ENCODE assay signal across 11 cellular contexts in the genomic region with DNA sequence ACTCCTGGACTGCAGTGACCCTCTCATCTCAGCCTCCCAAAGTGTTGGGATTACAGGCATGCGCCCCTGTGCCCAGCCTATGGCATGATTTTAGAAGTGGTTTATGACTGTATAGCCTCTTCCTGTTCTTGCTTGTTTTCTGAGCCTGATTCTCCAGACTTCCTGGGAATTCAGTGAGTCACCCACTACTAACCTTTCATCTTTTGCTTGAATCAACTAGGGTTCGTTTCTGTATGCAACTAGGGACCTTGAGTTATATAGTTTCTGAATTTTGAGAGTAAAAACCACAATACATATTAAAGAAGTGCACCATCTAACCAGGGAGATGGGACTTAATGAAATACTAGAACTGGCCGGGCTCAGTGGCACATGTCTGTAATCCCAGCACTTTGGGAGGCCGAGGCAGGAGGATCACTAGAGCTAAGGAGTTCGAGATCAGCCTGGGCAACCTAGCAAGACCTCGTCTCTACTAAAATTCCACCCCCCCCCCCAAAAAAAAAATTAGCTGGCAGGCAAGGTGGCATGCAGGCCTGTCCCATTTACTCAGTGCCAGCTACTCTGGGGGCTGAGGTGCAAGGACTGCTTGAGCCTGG.
A peak's percentile ranks its signal among the peaks of the same experiment; 100 is the strongest.
DNase-seq lines count a peak whose midpoint lies in the region; ATAC-seq and TF ChIP-seq lines count a peak whose summit lies in the region.
"Had no signal": no experiment of that assay in that cellular context is flagged by ENCODE, and none has a peak within 500 bp of the region (broad histone marks: within the 10 kb centered on the region; RNA-seq: fewer than 3 reads in every experiment).

No MANE protein-coding gene starts in this region.

- peak overlapping the region; percentile 17; the same call in 1 of the 2 replicates for H3K27ac ChIP-seq in DOHH2 (ENCODE audit: low read depth, low read length)
- H3K27ac ChIP-seq: KMS-11, neural progenitor cell had no signal

- H3K36me3 Mint-ChIP-seq in naive thymus-derived CD8-positive, alpha-beta T cell, result peaks cover 0 to 18% (median 2%) of the 10 kb centered on the region in 3 donors

- TF ChIP-seq CTCF in DOHH2 (IDR thresholded peaks at IDR 0.05; ENCODE audit: low read depth, low read length, poor library complexity, severe bottlenecking) (no peak), cardiac fibroblast (IDR thresholded peaks at IDR 0.05; ENCODE audit: low read depth, low read length) (no peak)

- H3K9me3 Mint-ChIP-seq in naive thymus-derived CD8-positive, alpha-beta T cell, result no peaks in the 10 kb centered on the region

- H3K27ac Mint-ChIP-seq in naive thymus-derived CD8-positive, alpha-beta T cell, result peak overlapping the region in 7 of 10 donors; percentile 29 to 86 (median 38)
- H3K27ac Mint-ChIP-seq: neural progenitor cell had no signal

- peaks cover 41% of the 10 kb centered on the region for H3K4me1 ChIP-seq in DOHH2 (ENCODE audit: control insufficient read depth, low read length)

- peak; percentile 75 to 88 for DNase-seq in cardiac fibroblast (ENCODE audit: low read depth in 2 of 2)
- DNase-seq in naive thymus-derived CD8-positive, alpha-beta T cell, result no peak
- no peak for DNase-seq in central memory CD4-positive, alpha-beta T cell
- no peak for DNase-seq in NCI-H1930 (lab: John Stamatoyannopoulos, UW)
- DNase-seq in NCI-H524 treated with DMSO at 0.1 percent for 48 hours (lab: John Stamatoyannopoulos, UW), result no peak
- DNase-seq: activated effector memory CD4-positive, alpha-beta T cell treated with Interleukin-2 at 50 U/mL for 16 hours had no signal

- peaks cover 64% of the 10 kb centered on the region for H3K79me2 ChIP-seq in DOHH2 (ENCODE audit: control insufficient read depth, low read length)

- H3K9me3 ChIP-seq in DOHH2 (ENCODE audit: control insufficient read depth, insufficient read depth, low read length), result no peaks in the 10 kb centered on the region

- H4K20me1 ChIP-seq in DOHH2 (ENCODE audit: control insufficient read depth, insufficient read depth, low read depth, low read length), result no peaks in the 10 kb centered on the region

- peak; percentile 25 to 39 for ATAC-seq in naive thymus-derived CD8-positive, alpha-beta T cell
- ATAC-seq in GM18517 (IDR thresholded peaks at IDR 0.05; ENCODE audit: unreplicated experiment), result no peak

- H3K27me3 ChIP-seq in DOHH2 (ENCODE audit: control insufficient read depth, low read length), result no peaks in the 10 kb centered on the region
- H3K27me3 ChIP-seq: neural progenitor cell had no signal

- H3F3A ChIP-seq in DOHH2 (ENCODE audit: control insufficient read depth, insufficient read depth), result 0 out of 2 replicates have a peak, but pooled peaks cover 2% of the 10 kb centered on the region

- peak overlapping the region in 6 of 10 donors; percentile 2 to 67 (median 38) for H3K4me3 Mint-ChIP-seq in naive thymus-derived CD8-positive, alpha-beta T cell
- H3K4me3 Mint-ChIP-seq: neural progenitor cell had no signal

- H3K4me2 ChIP-seq in DOHH2 (ENCODE audit: low read length), result peak overlapping the region; percentile 63
- H3K4me2 ChIP-seq: neural progenitor cell had no signal

- no peaks in the 10 kb centered on the region for H3K9me2 ChIP-seq in DOHH2 (replicated peaks; ENCODE audit: control insufficient read depth, low read length)

- peaks cover 28 to 60% (median 47%) of the 10 kb centered on the region in 4 donors for H3K4me1 Mint-ChIP-seq in naive thymus-derived CD8-positive, alpha-beta T cell

- no peak overlapping the region for H3K4me3 ChIP-seq in DOHH2 (ENCODE audit: low read length)
- no peak overlapping the region for H3K4me3 ChIP-seq in cardiac fibroblast (replicated peaks in 1 of 2; ENCODE audit: low read depth in 2 of 2, low read length in 2 of 2)
- H3K4me3 ChIP-seq: neural progenitor cell had no signal

- POLR2A ChIA-PET in naive thymus-derived CD8-positive, alpha-beta T cell (lab: Charles Lee), result interaction anchor here (0.6 kb wide), 1 partner anchor 441 kb away, joined by 4 read pairs; a partner anchor contains a TSS

- no peaks in the 10 kb centered on the region for H3K36me3 ChIP-seq in DOHH2 (ENCODE audit: control insufficient read depth, low read length)
- H3K36me3 ChIP-seq: neural progenitor cell had no signal

- no peaks in the 10 kb centered on the region for H3K27me3 Mint-ChIP-seq in naive thymus-derived CD8-positive, alpha-beta T cell

TF ChIP-seq in PFSK-1, 5 proteins besides CTCF, POLR2A, EP300 and RAD21:
- TF ChIP-seq FOXP2 (optimal IDR thresholded peaks at IDR 0.05; ENCODE audit: borderline replicate concordance, extremely low read depth, extremely low read length, insufficient read depth) (no peak), SIN3A (IDR thresholded peaks at IDR 0.05; ENCODE audit: borderline replicate concordance, insufficient read depth, low read length) (peak; percentile 57; the same call in 1 of the 2 replicates), TAF1 (IDR thresholded peaks at IDR 0.05; ENCODE audit: borderline replicate concordance, insufficient read depth, low read length) (0 out of 2 replicates have a peak, but pooled peaks have one; percentile 23), POLR2AphosphoS5 (IDR thresholded peaks at IDR 0.05; ENCODE audit: low read depth, low read length) (no peak)
- TF ChIP-seq, protein P1, sequence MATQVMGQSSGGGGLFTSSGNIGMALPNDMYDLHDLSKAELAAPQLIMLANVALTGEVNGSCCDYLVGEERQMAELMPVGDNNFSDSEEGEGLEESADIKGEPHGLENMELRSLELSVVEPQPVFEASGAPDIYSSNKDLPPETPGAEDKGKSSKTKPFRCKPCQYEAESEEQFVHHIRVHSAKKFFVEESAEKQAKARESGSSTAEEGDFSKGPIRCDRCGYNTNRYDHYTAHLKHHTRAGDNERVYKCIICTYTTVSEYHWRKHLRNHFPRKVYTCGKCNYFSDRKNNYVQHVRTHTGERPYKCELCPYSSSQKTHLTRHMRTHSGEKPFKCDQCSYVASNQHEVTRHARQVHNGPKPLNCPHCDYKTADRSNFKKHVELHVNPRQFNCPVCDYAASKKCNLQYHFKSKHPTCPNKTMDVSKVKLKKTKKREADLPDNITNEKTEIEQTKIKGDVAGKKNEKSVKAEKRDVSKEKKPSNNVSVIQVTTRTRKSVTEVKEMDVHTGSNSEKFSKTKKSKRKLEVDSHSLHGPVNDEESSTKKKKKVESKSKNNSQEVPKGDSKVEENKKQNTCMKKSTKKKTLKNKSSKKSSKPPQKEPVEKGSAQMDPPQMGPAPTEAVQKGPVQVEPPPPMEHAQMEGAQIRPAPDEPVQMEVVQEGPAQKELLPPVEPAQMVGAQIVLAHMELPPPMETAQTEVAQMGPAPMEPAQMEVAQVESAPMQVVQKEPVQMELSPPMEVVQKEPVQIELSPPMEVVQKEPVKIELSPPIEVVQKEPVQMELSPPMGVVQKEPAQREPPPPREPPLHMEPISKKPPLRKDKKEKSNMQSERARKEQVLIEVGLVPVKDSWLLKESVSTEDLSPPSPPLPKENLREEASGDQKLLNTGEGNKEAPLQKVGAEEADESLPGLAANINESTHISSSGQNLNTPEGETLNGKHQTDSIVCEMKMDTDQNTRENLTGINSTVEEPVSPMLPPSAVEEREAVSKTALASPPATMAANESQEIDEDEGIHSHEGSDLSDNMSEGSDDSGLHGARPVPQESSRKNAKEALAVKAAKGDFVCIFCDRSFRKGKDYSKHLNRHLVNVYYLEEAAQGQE (IDR thresholded peaks at IDR 0.05; ENCODE audit: insufficient read depth in 1 of 2, low read depth in 2 of 2, low read length in 2 of 2), result no peak
TF ChIP-seq in PFSK-1: peak in this region for 2.

Comparison
In these comparisons a context has a peak if more than half of its experiments do, and no peak if none do; other contexts are left out.
1. DNase-seq: peak in cardiac fibroblast (2 of 2); none in naive thymus-derived CD8-positive, alpha-beta T cell (0 of 10), central memory CD4-positive, alpha-beta T cell (single experiment), NCI-H1930 (0 of 2) and NCI-H524 treated with DMSO at 0.1 percent for 48 hours (single experiment).